15 cellular contexts compared by ENCODE assay signal in genomic region chr12:15208871-15209656, GRCh38. TPM values are rescaled to one million over a fixed set of nuclear protein-coding genes. Genes with fewer than 3 reads are reported as not detected.
DNase-seq lines count a peak whose midpoint lies in the region; ATAC-seq and TF ChIP-seq lines count a peak whose summit lies in the region.
"Had no signal": no experiment of that assay in that cellular context is flagged by ENCODE, and none has a peak within 500 bp of the region (broad histone marks: within the 10 kb centered on the region; RNA-seq: fewer than 3 reads in every experiment).

No MANE protein-coding gene starts in this region.

- H3K4me1 ChIP-seq in muscle layer of colon (ENCODE audit: insufficient read depth, low read length) (peaks cover 65% of the 10 kb centered on the region), tibial artery (peaks cover 0 to 95% (median 54%) of the 10 kb centered on the region in 4 donors)

- no peak overlapping the region for H3K27ac Mint-ChIP-seq in T-helper 17 cell

- no peaks in the 10 kb centered on the region for H3K27me3 ChIP-seq in muscle layer of colon (ENCODE audit: control insufficient read depth in 1 of 2, insufficient read depth in 2 of 2, low read length in 2 of 2)
- no peaks in the 10 kb centered on the region for H3K27me3 ChIP-seq in tibial artery

- TF ChIP-seq CTCF in tibial artery (IDR thresholded peaks at IDR 0.05), result no peak

- H3K36me3 Mint-ChIP-seq in T-helper 17 cell (ENCODE audit: low read depth), result peaks cover 2% of the 10 kb centered on the region

- no peak overlapping the region for H3K4me3 Mint-ChIP-seq in T-helper 17 cell

- in situ Hi-C loops in SK-MEL-5 (cut with HindIII; ENCODE audit: low pct_unique_long_range_greater_than_20kb, low sequenced_read_pairs), result no loop called here

- peaks cover 52% of the 10 kb centered on the region for H3K27me3 Mint-ChIP-seq in T-helper 17 cell

- H3K36me3 ChIP-seq in muscle layer of colon (ENCODE audit: insufficient read depth, low read length) (no peaks in the 10 kb centered on the region), tibial artery (no peaks in the 10 kb centered on the region)

- no peak for ATAC-seq in T-helper 17 cell

- H3K9ac ChIP-seq in muscle layer of colon (ENCODE audit: low read length), result no peak overlapping the region

- intact Hi-C loops in tibial artery (cut with DNase I; ENCODE audit: low total_unique reads), result no loop called here

- peak; percentile 22 for DNase-seq in SK-MEL-5 (ENCODE audit: low read depth, low spot score)
- peak; percentile 16 for DNase-seq in fibroblast of gingiva (ENCODE audit: low read depth)
- DNase-seq in tibial artery, result no peak
- DNase-seq in T-helper 17 cell, result no peak
- DNase-seq in NCI-H345 treated with DMSO at 0.1 percent for 48 hours (lab: John Stamatoyannopoulos, UW; ENCODE audit: unreplicated experiment), result no peak
- DNase-seq in T-helper 2 cell, result no peak
- DNase-seq in stimulated activated CD4-positive, alpha-beta T cell treated with anti-CD3 and anti-CD28 coated beads, Interleukin-2, amount 100 ng/mL, for 48 hours, result no peak
- DNase-seq: activated CD4-positive, CD25-positive, alpha-beta regulatory T cell; activated T-cell treated with anti-CD3 and anti-CD28 coated beads for 4 hours; effector CD8-positive, alpha-beta T cell; NCI-H187 treated with DMSO at 0.1 percent for 48 hours; nucleus accumbens had no signal

- no peaks in the 10 kb centered on the region for H3K4me1 Mint-ChIP-seq in T-helper 17 cell

- H3K9me3 ChIP-seq in muscle layer of colon (ENCODE audit: low read length) (no peaks in the 10 kb centered on the region), tibial artery (no peaks in the 10 kb centered on the region), T-helper 17 cell (ENCODE audit: control insufficient read depth, low read length, poor library complexity, severe bottlenecking) (peaks cover 2% of the 10 kb centered on the region)

- H3K27ac ChIP-seq in muscle layer of colon (ENCODE audit: low read depth, low read length), result peak overlapping the region; percentile 60
- peak overlapping the region; percentile 80 to 81 for H3K27ac ChIP-seq in tibial artery
- H3K27ac ChIP-seq: C4-2B had no signal

- H3K4me3 ChIP-seq in muscle layer of colon (ENCODE audit: low read depth in 1 of 2, low read length in 2 of 2) (no peak overlapping the region), tibial artery (no peak overlapping the region)
- H3K4me3 ChIP-seq: lung had no signal

RNA-seq across cellular contexts. Expression of gene RERG, which starts 12.2 kb away (rescaled TPM):
- total RNA-seq in SK-MEL-5 (2014; rRNA removed; shearing (Covaris generic)), result 0.37 and 0.61 TPM in 2 replicates
- polyA plus RNA-seq in SK-MEL-5 (2015; cell fraction: cytosol; rRNA removed), result 0.71 and 0.91 TPM in 2 replicates
- 1.4 TPM in 1 of 2 replicates, not detected in the other for polyA plus RNA-seq in SK-MEL-5 (2015; cell fraction: nucleus; rRNA removed)
- not detected for total RNA-seq in T-helper 17 cell

Comparison
In these comparisons a context has a peak if more than half of its experiments do, and no peak if none do; other contexts are left out.
1. DNase-seq: peak in SK-MEL-5 (single experiment) and fibroblast of gingiva (single experiment); none in tibial artery (0 of 2), T-helper 17 cell (0 of 3), NCI-H345 treated with DMSO at 0.1 percent for 48 hours (single experiment), T-helper 2 cell (0 of 5) and stimulated activated CD4-positive, alpha-beta T cell treated with anti-CD3 and anti-CD28 coated beads, Interleukin-2, amount 100 ng/mL, for 48 hours (0 of 2).